In the genomic region with DNA sequence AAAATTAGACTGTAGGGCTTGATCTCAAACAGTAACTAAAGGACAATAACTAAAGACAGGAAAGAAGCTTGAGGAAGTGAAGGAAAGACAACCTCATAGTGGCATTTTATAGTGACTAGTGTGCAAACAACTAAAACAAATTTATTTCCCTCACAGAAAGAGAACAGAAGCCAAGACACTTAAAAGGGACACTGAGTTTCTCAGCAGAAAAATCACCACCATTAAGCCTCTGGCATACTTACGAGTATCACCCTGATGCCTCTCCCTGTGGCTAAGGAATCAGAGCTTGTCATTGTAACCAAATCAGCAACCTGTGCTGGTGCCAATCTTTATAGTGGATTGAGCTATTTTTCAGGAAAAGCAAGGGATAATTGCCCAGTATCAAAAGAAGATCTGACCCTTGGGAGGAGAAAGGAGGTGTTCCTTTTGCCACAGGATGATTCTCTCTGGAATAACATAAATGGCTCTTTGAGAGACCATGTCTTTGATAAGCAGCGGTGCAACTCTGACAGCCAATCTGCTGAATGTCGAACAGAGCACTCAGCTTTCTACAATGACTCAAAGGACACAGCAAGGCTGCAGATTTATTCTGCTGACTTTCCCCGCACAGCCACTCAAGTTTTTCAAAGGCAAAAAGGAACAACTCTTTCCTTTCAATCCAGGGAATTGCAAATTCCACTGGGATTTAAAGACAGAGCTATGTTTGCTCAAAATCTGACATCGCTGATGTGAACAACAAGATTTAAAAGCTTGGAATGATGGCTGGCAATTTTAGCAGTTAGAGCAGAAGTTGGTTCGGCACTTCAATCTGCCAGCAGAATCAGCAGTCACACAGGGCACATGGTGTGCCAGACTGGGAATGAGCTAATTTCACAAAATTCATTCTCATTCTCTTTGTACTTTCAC, we compare ENCODE assay signal across 12 cellular contexts. TPM values are rescaled to one million over a fixed set of nuclear protein-coding genes. Genes with fewer than 3 reads are reported as not detected.
A peak's percentile ranks its signal among the peaks of the same experiment; 100 is the strongest.
DNase-seq lines count a peak whose midpoint lies in the region; ATAC-seq and TF ChIP-seq lines count a peak whose summit lies in the region.
"Had no signal": no experiment of that assay in that cellular context is flagged by ENCODE, and none has a peak within 500 bp of the region (broad histone marks: within the 10 kb centered on the region; RNA-seq: fewer than 3 reads in every experiment).

No MANE protein-coding gene starts in this region.

- peak overlapping the region; percentile 52 for H3K4me2 ChIP-seq in smooth muscle cell

- H3K27me3 ChIP-seq in breast epithelium: no peaks in the 10 kb centered on the region
- no peaks in the 10 kb centered on the region for H3K27me3 ChIP-seq in smooth muscle cell (ENCODE audit: low read depth)

- H3K4me1 ChIP-seq in breast epithelium: peaks cover 0 to 13% of the 10 kb centered on the region in 2 donors
- H3K4me1 ChIP-seq in smooth muscle cell (ENCODE audit: low read depth): peaks cover 11% of the 10 kb centered on the region

- H3K9ac ChIP-seq in smooth muscle cell (ENCODE audit: low read depth): no peak overlapping the region

- TF ChIP-seq CTCF in breast epithelium (IDR thresholded peaks at IDR 0.05) (no peak), smooth muscle cell (IDR thresholded peaks at IDR 0.05; ENCODE audit: borderline replicate concordance, insufficient read depth, poor library complexity, severe bottlenecking) (no peak)

- in situ Hi-C loops in KBM-7 (cut with MboI; ENCODE audit: low pct_unique_long_range_greater_than_20kb, low sequenced_read_pairs): no loop called here

- peaks cover 63% of the 10 kb centered on the region for H3K79me2 ChIP-seq in smooth muscle cell (ENCODE audit: low read depth)

- H2AFZ ChIP-seq in smooth muscle cell (ENCODE audit: low read depth): no peak overlapping the region

- H3F3A ChIP-seq in smooth muscle cell (ENCODE audit: low read depth): peaks cover 18% of the 10 kb centered on the region

- peak; percentile 43 for DNase-seq in NCI-H1694 (lab: John Stamatoyannopoulos, UW)
- no peak for DNase-seq in breast epithelium (ENCODE audit: low spot score in 2 of 2)
- no peak for DNase-seq in left lobe of liver (ENCODE audit: low spot score)
- no peak for DNase-seq in smooth muscle cell (lab: John Stamatoyannopoulos, UW; ENCODE audit: unreplicated experiment)
- no peak for DNase-seq in HCEC 1CT
- no peak for DNase-seq in KBM-7
- DNase-seq: activated naive CD4-positive, alpha-beta T cell treated with Interleukin-2 at 50 U/mL for 16 hours; NCI-H226; stimulated activated CD4-positive, alpha-beta T cell treated with anti-CD3 and anti-CD28 coated beads, Interleukin-12 subunit alpha, Interleukin-12 subunit beta, amount 100 ng/mL, for 4 hours; trophoblast cell had no signal

- WGBS in smooth muscle cell (ENCODE audit: low lambda C conversion rate): 46% methylated on average over 6 of the region's 6 CpGs

- peaks cover 97% of the 10 kb centered on the region for H4K20me1 ChIP-seq in smooth muscle cell (ENCODE audit: low read depth)

- H3K4me3 ChIP-seq in breast epithelium: no peak overlapping the region
- H3K4me3 ChIP-seq in smooth muscle cell: no peak overlapping the region

- H3K9me3 ChIP-seq in breast epithelium: no peaks in the 10 kb centered on the region
- H3K9me3 ChIP-seq in smooth muscle cell (replicated peaks; ENCODE audit: low read depth): no peaks in the 10 kb centered on the region

- intact Hi-C loops in breast epithelium (cut with DNase I; ENCODE audit: low total_unique reads): no loop called here

- H3K27ac ChIP-seq in breast epithelium (peak overlapping the region; percentile 3 to 56), smooth muscle cell (ENCODE audit: low read depth) (peak overlapping the region; percentile 2)

- no peak for TF ChIP-seq POLR2A in breast epithelium (IDR thresholded peaks at IDR 0.05)

- peak; percentile 81 for ATAC-seq in left lobe of liver
- no peak for ATAC-seq in HG02642 (IDR thresholded peaks at IDR 0.05; ENCODE audit: poor library complexity, unreplicated experiment)
- no peak for ATAC-seq in HG02759 (IDR thresholded peaks at IDR 0.05; ENCODE audit: unreplicated experiment)

- H3K36me3 ChIP-seq in breast epithelium: no peaks in the 10 kb centered on the region
- H3K36me3 ChIP-seq in smooth muscle cell (ENCODE audit: low read depth): no peaks in the 10 kb centered on the region

RNA-seq across cellular contexts. Expression of a gene that starts 34.6 kb away (rescaled TPM):
- total RNA-seq in breast epithelium: 10 to 100 TPM; 31.4 to 34.1 (median 33.4) TPM
- total RNA-seq in left lobe of liver: 18.1 TPM
- total RNA-seq in smooth muscle cell: 19.9 and 28.5 TPM in 2 replicates
- 15.2 and 19.0 TPM in 2 replicates for polyA plus RNA-seq in smooth muscle cell
